ENCODE assay signal across 8 cellular contexts in the genomic region with DNA sequence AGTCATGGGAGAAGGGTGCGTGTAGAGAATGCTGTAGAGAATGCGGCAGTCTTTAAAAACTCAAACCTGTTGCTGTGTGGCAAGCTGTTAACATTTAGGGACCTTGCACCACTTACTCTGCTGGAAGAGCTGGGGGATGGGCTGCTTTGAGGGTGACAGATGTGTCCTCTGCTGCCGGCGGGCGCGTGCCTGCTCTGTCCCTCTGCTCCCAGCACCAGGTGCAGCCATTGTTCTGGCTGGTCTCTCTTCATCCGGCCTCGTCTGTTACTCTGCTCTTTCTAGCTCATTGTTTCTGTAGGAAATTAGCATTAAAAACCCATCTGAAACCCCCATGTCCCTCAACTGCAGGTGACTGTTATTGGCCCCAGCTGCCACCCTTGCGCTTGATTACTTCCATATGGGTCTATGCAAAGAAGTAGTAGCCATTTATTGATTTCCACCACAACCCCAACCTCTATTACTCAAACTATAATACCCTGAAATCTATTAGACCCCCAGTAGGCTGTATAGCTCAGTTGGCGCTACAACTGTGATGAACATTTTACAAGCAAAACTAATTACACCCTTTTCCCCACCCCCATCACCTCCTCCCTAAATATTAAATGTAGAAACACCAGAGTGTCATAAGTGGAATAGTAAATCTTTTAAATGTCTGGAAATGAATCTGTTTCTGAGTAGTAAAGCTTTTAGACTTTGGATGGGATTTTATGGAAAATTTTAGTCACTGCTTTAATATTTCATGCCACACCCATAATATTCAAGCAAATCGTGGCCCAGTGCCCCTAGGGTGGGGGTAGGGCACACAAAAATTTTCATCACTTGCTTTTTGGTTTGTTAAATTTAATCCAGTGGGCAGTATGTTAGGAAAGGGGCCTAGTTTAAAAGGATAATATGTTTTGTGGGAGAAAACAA.
DNase-seq lines count a peak whose midpoint lies in the region; ATAC-seq and TF ChIP-seq lines count a peak whose summit lies in the region.

No MANE protein-coding gene starts in this region.

- H3K4me3 Mint-ChIP-seq in chondrocyte (ENCODE audit: unreplicated experiment) = no peak overlapping the region
- H3K4me3 Mint-ChIP-seq in nephron = peak overlapping the region in 2 of 3 experiments; percentile 7 to 16

- H3K4me1 Mint-ChIP-seq in chondrocyte (ENCODE audit: low read depth) (peaks cover 23% of the 10 kb centered on the region), nephron (peaks cover 45% of the 10 kb centered on the region)

- DNase-seq in DMS53 treated with DMSO at 0.1 percent for 48 hours (lab: John Stamatoyannopoulos, UW; ENCODE audit: unreplicated experiment) (peak; percentile 93), NCI-H2029 treated with DMSO at 0.1 percent for 48 hours (lab: John Stamatoyannopoulos, UW) (peak; percentile 92), chondrocyte (ENCODE audit: low spot score) (no peak), HT-29 (ENCODE audit: low spot score) (no peak), NOMO-1 treated with dmso at 0.1 percent for 144 hours (lab: John Stamatoyannopoulos, UW; ENCODE audit: unreplicated experiment) (no peak)

- peak overlapping the region; percentile 58 for H3K27ac Mint-ChIP-seq in chondrocyte (ENCODE audit: unreplicated experiment)
- peak overlapping the region; percentile 45 to 71 (median 49) for H3K27ac Mint-ChIP-seq in nephron

- TF ChIP-seq CTCF in chondrocyte (IDR thresholded peaks at IDR 0.05) = no peak
- TF ChIP-seq CTCF in nephron (IDR thresholded peaks at IDR 0.05; ENCODE audit: unreplicated experiment in 3 of 3) = no peak

- H3K36me3 Mint-ChIP-seq in chondrocyte (ENCODE audit: low read depth) = peaks cover 1% of the 10 kb centered on the region
- no peaks in the 10 kb centered on the region for H3K36me3 Mint-ChIP-seq in nephron (ENCODE audit: low read depth)

- no peaks in the 10 kb centered on the region for H3K9me3 Mint-ChIP-seq in chondrocyte (ENCODE audit: low read depth)
- no peaks in the 10 kb centered on the region for H3K9me3 Mint-ChIP-seq in nephron

- no peaks in the 10 kb centered on the region for H3K27me3 Mint-ChIP-seq in chondrocyte (ENCODE audit: low read depth)
- no peaks in the 10 kb centered on the region for H3K27me3 Mint-ChIP-seq in nephron (ENCODE audit: low read depth)

- no peak for ATAC-seq in HG03439 (IDR thresholded peaks at IDR 0.05; ENCODE audit: unreplicated experiment)
- no peak for ATAC-seq in GM21529 (IDR thresholded peaks at IDR 0.05; ENCODE audit: unreplicated experiment)

Comparison
In these comparisons a context has a peak if more than half of its experiments do, and no peak if none do; other contexts are left out.
1. DNase-seq: peak in DMS53 treated with DMSO at 0.1 percent for 48 hours (single experiment) and NCI-H2029 treated with DMSO at 0.1 percent for 48 hours (single experiment); none in chondrocyte (single experiment), HT-29 (single experiment) and NOMO-1 treated with dmso at 0.1 percent for 144 hours (single experiment).